15 cellular contexts compared by ENCODE assay signal in genomic region chr10:101330236-101331225, GRCh38. TPM values are rescaled to one million over a fixed set of nuclear protein-coding genes. Genes with fewer than 3 reads are reported as not detected.
DNase-seq lines count a peak whose midpoint lies in the region; ATAC-seq and TF ChIP-seq lines count a peak whose summit lies in the region.
"Had no signal": no experiment of that assay in that cellular context is flagged by ENCODE, and none has a peak within 500 bp of the region (broad histone marks: within the 10 kb centered on the region; RNA-seq: fewer than 3 reads in every experiment).

No MANE protein-coding gene starts in this region.

- no peak for ATAC-seq in HG02763 (IDR thresholded peaks at IDR 0.05; ENCODE audit: unreplicated experiment)
- no peak for ATAC-seq in GM19351 (IDR thresholded peaks at IDR 0.05; ENCODE audit: unreplicated experiment)
- ATAC-seq: activated CD8-positive, alpha-beta memory T cell treated with anti-CD3 and anti-CD28 coated beads, Interleukin-2, amount 10 ng/mL, durations not matched to agents 7 days and 5 days had no signal

- no peaks in the 10 kb centered on the region for H3K4me1 Mint-ChIP-seq in osteocyte (ENCODE audit: unreplicated experiment)
- H3K4me1 Mint-ChIP-seq: activated CD8-positive, alpha-beta memory T cell treated with anti-CD3 and anti-CD28 coated beads, Interleukin-2, amount 10 ng/mL, durations not matched to agents 7 days and 5 days; CD4-positive, alpha-beta memory T cell had no signal

- no peaks in the 10 kb centered on the region for H3K36me3 Mint-ChIP-seq in osteocyte (ENCODE audit: unreplicated experiment)
- H3K36me3 Mint-ChIP-seq: activated CD8-positive, alpha-beta memory T cell treated with anti-CD3 and anti-CD28 coated beads, Interleukin-2, amount 10 ng/mL, durations not matched to agents 7 days and 5 days; CD4-positive, alpha-beta memory T cell had no signal

- no peak for TF ChIP-seq CTCF in fibroblast of lung (conservative IDR thresholded peaks at IDR 0.05 in 1 of 2, IDR thresholded peaks at IDR 0.05 in 1 of 2; ENCODE audit: low read depth in 1 of 2, low read length in 2 of 2)
- TF ChIP-seq CTCF in osteoblast (IDR thresholded peaks at IDR 0.05; ENCODE audit: extremely low read depth, low read depth, low read length) = no peak
- TF ChIP-seq CTCF in osteocyte (IDR thresholded peaks at IDR 0.05) = no peak

- H4K20me1 ChIP-seq in fibroblast of lung (ENCODE audit: control insufficient read depth, extremely low read depth, insufficient read depth, low read length) = no peaks in the 10 kb centered on the region
- no peaks in the 10 kb centered on the region for H4K20me1 ChIP-seq in osteoblast (ENCODE audit: insufficient read depth, low read length)

- no peaks in the 10 kb centered on the region for H3K36me3 ChIP-seq in fibroblast of lung (ENCODE audit: control insufficient read depth, insufficient read depth, low read length)
- no peaks in the 10 kb centered on the region for H3K36me3 ChIP-seq in osteoblast (ENCODE audit: insufficient read depth, low read length)

- H3K9me3 ChIP-seq in fibroblast of lung (ENCODE audit: control insufficient read depth, insufficient read depth, low read depth, low read length) = no peaks in the 10 kb centered on the region
- H3K9me3 ChIP-seq in osteoblast (ENCODE audit: low read depth, low read length) = no peaks in the 10 kb centered on the region

- peak; percentile 73 for DNase-seq in ELR (ENCODE audit: low read depth)
- peak; percentile 45 for DNase-seq in RPMI7951 (ENCODE audit: low read depth)
- DNase-seq in fibroblast of lung (ENCODE audit: low read depth in 2 of 2) = peak; percentile 18 to 90
- DNase-seq in osteoblast (ENCODE audit: insufficient read length, low spot score, missing footprints) = peak; percentile 77
- no peak for DNase-seq in osteocyte (ENCODE audit: extremely low spot score, unreplicated experiment)
- DNase-seq in KG1 (lab: John Stamatoyannopoulos, UW) = no peak
- DNase-seq: activated CD8-positive, alpha-beta memory T cell treated with anti-CD3 and anti-CD28 coated beads, Interleukin-2, amount 10 ng/mL, durations not matched to agents 7 days and 5 days; CD4-positive, alpha-beta memory T cell; kidney; NCI-H187 treated with DMSO at 0.1 percent for 48 hours; PC-9; stimulated activated CD4-positive, alpha-beta T cell treated with anti-CD3 and anti-CD28 coated beads, Interleukin-1b, Interleukin-23, amount 100 ng/mL, for 48 hours; stimulated activated naive CD4-positive, alpha-beta T cell had no signal

- peaks cover 10% of the 10 kb centered on the region for H3K27me3 ChIP-seq in fibroblast of lung (ENCODE audit: control insufficient read depth, insufficient read depth, low read length)
- peaks cover 38% of the 10 kb centered on the region for H3K27me3 ChIP-seq in osteoblast (ENCODE audit: insufficient read depth, low read length)

- no peaks in the 10 kb centered on the region for H3K9me3 Mint-ChIP-seq in osteocyte (ENCODE audit: unreplicated experiment)

- H3K79me2 ChIP-seq in fibroblast of lung (ENCODE audit: control insufficient read depth, insufficient read depth, low read length) (no peaks in the 10 kb centered on the region), osteoblast (ENCODE audit: insufficient read depth, low read length) (no peaks in the 10 kb centered on the region)

- H3K4me3 Mint-ChIP-seq in osteocyte (ENCODE audit: unreplicated experiment) = no peak overlapping the region
- H3K4me3 Mint-ChIP-seq: activated CD8-positive, alpha-beta memory T cell treated with anti-CD3 and anti-CD28 coated beads, Interleukin-2, amount 10 ng/mL, durations not matched to agents 7 days and 5 days; CD4-positive, alpha-beta memory T cell had no signal

- H3K27ac Mint-ChIP-seq in osteocyte (ENCODE audit: unreplicated experiment) = no peak overlapping the region
- H3K27ac Mint-ChIP-seq: activated CD8-positive, alpha-beta memory T cell treated with anti-CD3 and anti-CD28 coated beads, Interleukin-2, amount 10 ng/mL, durations not matched to agents 7 days and 5 days; CD4-positive, alpha-beta memory T cell had no signal

- H3K4me3 ChIP-seq in fibroblast of lung (replicated peaks in 1 of 4; ENCODE audit: control extremely low read depth in 1 of 4, insufficient read depth in 1 of 4, low read depth in 3 of 4, low read length in 4 of 4) (no peak overlapping the region), osteoblast (ENCODE audit: insufficient read depth, low read length) (no peak overlapping the region)
- H3K4me3 ChIP-seq: PC-9 had no signal

- H3K4me2 ChIP-seq in fibroblast of lung (ENCODE audit: extremely low read depth, insufficient read depth, low read length) = no peak overlapping the region
- peak overlapping the region; percentile 57 for H3K4me2 ChIP-seq in osteoblast (ENCODE audit: insufficient read depth, low read length)
- H3K4me2 ChIP-seq: PC-9 had no signal

- peaks cover 74% of the 10 kb centered on the region for H3K27me3 Mint-ChIP-seq in osteocyte (ENCODE audit: unreplicated experiment)

- no peaks in the 10 kb centered on the region for H3K4me1 ChIP-seq in fibroblast of lung (ENCODE audit: control insufficient read depth, extremely low read depth, insufficient read depth, low read length)
- H3K4me1 ChIP-seq in osteoblast (ENCODE audit: insufficient read depth, low read length) = no peaks in the 10 kb centered on the region

- H2AFZ ChIP-seq in fibroblast of lung (ENCODE audit: low read length) = no peak overlapping the region
- H2AFZ ChIP-seq in osteoblast (ENCODE audit: low read length) = no peak overlapping the region
- H2AFZ ChIP-seq: PC-9 had no signal

- H3K27ac ChIP-seq in fibroblast of lung (ENCODE audit: insufficient read depth, low read length) (no peak overlapping the region), osteoblast (ENCODE audit: low read depth, low read length) (no peak overlapping the region)
- H3K27ac ChIP-seq: PC-9 had no signal

- H3K9ac ChIP-seq in fibroblast of lung (ENCODE audit: insufficient read depth, low read length) = no peak overlapping the region

RNA-seq across cellular contexts. Expression of gene BTRC, which starts 23.4 kb away (rescaled TPM):
- total RNA-seq in RPMI7951 (2014; rRNA removed; shearing (Covaris generic)) = 7.1 and 7.9 TPM in 2 replicates
- total RNA-seq in fibroblast of lung = 9.2 and 9.5 TPM in 2 replicates
- polyA plus RNA-seq in fibroblast of lung = 9.6 and 10.9 TPM in 2 replicates
- 5.3 and 6.9 TPM in 2 replicates for polyA plus RNA-seq in fibroblast of lung (2012)
- polyA minus RNA-seq in fibroblast of lung (ENCODE audit: low replicate concordance) = 7.2 and 7.7 TPM in 2 replicates
- total RNA-seq in osteoblast = 11.2 and 11.8 TPM in 2 replicates
- total RNA-seq in osteocyte = 28.9 and 30.1 TPM in 2 replicates

Comparison
In these comparisons a context has a peak if more than half of its experiments do, and no peak if none do; other contexts are left out.
1. DNase-seq: peak in ELR (single experiment), RPMI7951 (single experiment), fibroblast of lung (2 of 2) and osteoblast (single experiment); none in osteocyte (single experiment) and KG1 (single experiment).